1 cellular context compared by ENCODE assay signal in the genomic region with DNA sequence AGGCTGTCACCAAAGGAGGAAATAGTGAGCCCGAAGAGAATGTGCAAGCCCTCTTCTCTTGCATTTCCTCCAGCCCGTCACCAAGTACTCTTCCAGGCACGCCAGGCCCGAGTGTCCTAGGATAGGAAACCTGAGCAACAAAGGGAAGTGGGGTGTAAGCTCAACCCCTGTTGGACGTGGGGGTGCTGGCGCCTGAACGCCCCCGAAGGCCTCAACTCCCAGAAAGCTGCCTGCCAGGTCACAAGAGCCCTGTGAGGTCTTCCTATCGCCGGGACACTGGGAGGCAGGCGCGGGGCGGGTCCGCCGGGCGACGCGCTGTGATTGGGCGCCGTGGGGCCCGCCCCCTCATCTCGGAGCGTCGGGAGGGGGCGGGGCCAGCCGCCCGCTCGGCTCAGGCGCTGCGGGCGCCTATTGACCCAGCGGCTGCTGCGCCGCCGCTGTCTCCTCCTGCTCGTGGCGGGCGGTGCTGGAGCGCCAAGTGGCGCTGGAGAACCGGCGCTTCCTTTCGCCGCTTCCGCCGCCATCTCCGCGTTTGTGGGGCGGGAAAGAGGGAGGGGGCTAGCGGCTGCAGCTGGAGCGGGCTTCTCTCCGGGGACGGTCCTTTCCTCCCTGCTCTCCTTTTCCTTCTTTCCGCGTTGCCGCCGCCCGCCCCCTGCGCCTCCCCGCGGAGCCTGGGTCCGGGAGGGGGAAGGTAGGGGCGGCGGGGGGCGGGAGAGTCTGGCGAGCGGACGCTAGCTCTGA.
A peak's percentile ranks its signal among the peaks of the same experiment; 100 is the strongest.
TF ChIP-seq lines count a peak whose summit lies in the region.

No MANE protein-coding gene starts in this region.

TF ChIP-seq in HepG2, 621 proteins besides CTCF, POLR2A, EP300 and RAD21 (continued from another document and continues in another):
- TF ChIP-seq KLF11 (CRISPR knock-in tag; IDR thresholded peaks at IDR 0.05) (no peak; the same call in 1 of the 2 replicates), ZNF10 (CRISPR knock-in tag; IDR thresholded peaks at IDR 0.05; ENCODE audit: borderline replicate concordance, low read depth) (no peak), ZNF891 (CRISPR knock-in tag; IDR thresholded peaks at IDR 0.05) (no peak; the same call in none of the 2 replicates), NBN (conservative IDR thresholded peaks at IDR 0.05) (no peak), REXO4 (CRISPR knock-in tag; IDR thresholded peaks at IDR 0.05; ENCODE audit: borderline replicate concordance) (no peak), HNRNPH1 (optimal IDR thresholded peaks at IDR 0.05; ENCODE audit: low read depth, low read length) (no peak), HMGA1 (CRISPR knock-in tag; conservative IDR thresholded peaks at IDR 0.05) (no peak), ZNF572 (CRISPR knock-in tag; IDR thresholded peaks at IDR 0.05) (no peak), AGO2 (optimal IDR thresholded peaks at IDR 0.05; ENCODE audit: low read depth, low read length) (no peak), ZNF713 (CRISPR knock-in tag; IDR thresholded peaks at IDR 0.05) (peak; percentile 82; the same call in 1 of the 2 replicates), ZNF761 (CRISPR knock-in tag; conservative IDR thresholded peaks at IDR 0.05) (no peak), SMAD1 (CRISPR knock-in tag; IDR thresholded peaks at IDR 0.05; ENCODE audit: borderline replicate concordance, low read depth) (0 out of 2 replicates have a peak, but pooled peaks have one; percentile 24), ZNF44 (CRISPR knock-in tag; IDR thresholded peaks at IDR 0.05) (no peak), ZNF556 (CRISPR knock-in tag; IDR thresholded peaks at IDR 0.05; ENCODE audit: borderline replicate concordance) (peak; percentile 43; the same call in 1 of the 2 replicates), SRSF9 (IDR thresholded peaks at IDR 0.05; ENCODE audit: borderline replicate concordance, insufficient read depth, low read depth, low read length, poor library complexity, severe bottlenecking) (no peak), ZNF501 (CRISPR knock-in tag; IDR thresholded peaks at IDR 0.05) (peak; percentile 90), KLF9 (CRISPR knock-in tag; IDR thresholded peaks at IDR 0.05; ENCODE audit: low read depth) (0 out of 2 replicates have a peak, but pooled peaks have one; percentile 4), ARNT (IDR thresholded peaks at IDR 0.05) (no peak), RBM22 (optimal IDR thresholded peaks at IDR 0.05; ENCODE audit: low read length) (no peak), TBX2 (CRISPR knock-in tag; IDR thresholded peaks at IDR 0.05; ENCODE audit: borderline replicate concordance) (peak; percentile 50), ZNF564 (CRISPR knock-in tag; IDR thresholded peaks at IDR 0.05) (no peak), ZNF563 (CRISPR knock-in tag; IDR thresholded peaks at IDR 0.05) (no peak; the same call in 1 of the 2 replicates), SRY (CRISPR knock-in tag; IDR thresholded peaks at IDR 0.05) (no peak), FLYWCH1 (CRISPR knock-in tag; IDR thresholded peaks at IDR 0.05) (no peak), TAF1 (CRISPR knock-in tag; IDR thresholded peaks at IDR 0.05) (peak; percentile 84), DPF2 (CRISPR knock-in tag; IDR thresholded peaks at IDR 0.05; ENCODE audit: borderline replicate concordance, low read depth) (0 out of 2 replicates have a peak, but pooled peaks have one; percentile 12), RBM39 (IDR thresholded peaks at IDR 0.05; ENCODE audit: low read depth, low read length, poor library complexity, severe bottlenecking) (peak; percentile 11), RXRB (CRISPR knock-in tag; IDR thresholded peaks at IDR 0.05; ENCODE audit: borderline replicate concordance) (0 out of 2 replicates have a peak, but pooled peaks have one; percentile 6), RFX3 (CRISPR knock-in tag; IDR thresholded peaks at IDR 0.05) (no peak), ZBTB38 (CRISPR knock-in tag; IDR thresholded peaks at IDR 0.05) (no peak; the same call in 1 of the 2 replicates), SIN3B (IDR thresholded peaks at IDR 0.05; ENCODE audit: low read length) (no peak), MIER2 (CRISPR knock-in tag; IDR thresholded peaks at IDR 0.05) (no peak), TEAD2 (CRISPR knock-in tag; IDR thresholded peaks at IDR 0.05) (0 out of 2 replicates have a peak, but pooled peaks have one; percentile 41)
- TF ChIP-seq, protein P1, sequence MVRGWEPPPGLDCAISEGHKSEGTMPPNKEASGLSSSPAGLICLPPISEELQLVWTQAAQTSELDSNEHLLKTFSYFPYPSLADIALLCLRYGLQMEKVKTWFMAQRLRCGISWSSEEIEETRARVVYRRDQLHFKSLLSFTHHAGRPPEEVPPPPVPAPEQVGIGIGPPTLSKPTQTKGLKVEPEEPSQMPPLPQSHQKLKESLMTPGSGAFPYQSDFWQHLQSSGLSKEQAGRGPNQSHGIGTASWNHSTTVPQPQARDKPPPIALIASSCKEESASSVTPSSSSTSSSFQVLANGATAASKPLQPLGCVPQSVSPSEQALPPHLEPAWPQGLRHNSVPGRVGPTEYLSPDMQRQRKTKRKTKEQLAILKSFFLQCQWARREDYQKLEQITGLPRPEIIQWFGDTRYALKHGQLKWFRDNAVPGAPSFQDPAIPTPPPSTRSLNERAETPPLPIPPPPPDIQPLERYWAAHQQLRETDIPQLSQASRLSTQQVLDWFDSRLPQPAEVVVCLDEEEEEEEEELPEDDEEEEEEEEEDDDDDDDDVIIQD (CRISPR knock-in tag; IDR thresholded peaks at IDR 0.05; ENCODE audit: low read depth) = peak; percentile 21; the same call in 1 of the 2 replicates
- TF ChIP-seq, protein P2, sequence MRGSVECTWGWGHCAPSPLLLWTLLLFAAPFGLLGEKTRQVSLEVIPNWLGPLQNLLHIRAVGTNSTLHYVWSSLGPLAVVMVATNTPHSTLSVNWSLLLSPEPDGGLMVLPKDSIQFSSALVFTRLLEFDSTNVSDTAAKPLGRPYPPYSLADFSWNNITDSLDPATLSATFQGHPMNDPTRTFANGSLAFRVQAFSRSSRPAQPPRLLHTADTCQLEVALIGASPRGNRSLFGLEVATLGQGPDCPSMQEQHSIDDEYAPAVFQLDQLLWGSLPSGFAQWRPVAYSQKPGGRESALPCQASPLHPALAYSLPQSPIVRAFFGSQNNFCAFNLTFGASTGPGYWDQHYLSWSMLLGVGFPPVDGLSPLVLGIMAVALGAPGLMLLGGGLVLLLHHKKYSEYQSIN (CRISPR knock-in tag; IDR thresholded peaks at IDR 0.05; ENCODE audit: borderline replicate concordance) = no peak
- TF ChIP-seq, protein P3, sequence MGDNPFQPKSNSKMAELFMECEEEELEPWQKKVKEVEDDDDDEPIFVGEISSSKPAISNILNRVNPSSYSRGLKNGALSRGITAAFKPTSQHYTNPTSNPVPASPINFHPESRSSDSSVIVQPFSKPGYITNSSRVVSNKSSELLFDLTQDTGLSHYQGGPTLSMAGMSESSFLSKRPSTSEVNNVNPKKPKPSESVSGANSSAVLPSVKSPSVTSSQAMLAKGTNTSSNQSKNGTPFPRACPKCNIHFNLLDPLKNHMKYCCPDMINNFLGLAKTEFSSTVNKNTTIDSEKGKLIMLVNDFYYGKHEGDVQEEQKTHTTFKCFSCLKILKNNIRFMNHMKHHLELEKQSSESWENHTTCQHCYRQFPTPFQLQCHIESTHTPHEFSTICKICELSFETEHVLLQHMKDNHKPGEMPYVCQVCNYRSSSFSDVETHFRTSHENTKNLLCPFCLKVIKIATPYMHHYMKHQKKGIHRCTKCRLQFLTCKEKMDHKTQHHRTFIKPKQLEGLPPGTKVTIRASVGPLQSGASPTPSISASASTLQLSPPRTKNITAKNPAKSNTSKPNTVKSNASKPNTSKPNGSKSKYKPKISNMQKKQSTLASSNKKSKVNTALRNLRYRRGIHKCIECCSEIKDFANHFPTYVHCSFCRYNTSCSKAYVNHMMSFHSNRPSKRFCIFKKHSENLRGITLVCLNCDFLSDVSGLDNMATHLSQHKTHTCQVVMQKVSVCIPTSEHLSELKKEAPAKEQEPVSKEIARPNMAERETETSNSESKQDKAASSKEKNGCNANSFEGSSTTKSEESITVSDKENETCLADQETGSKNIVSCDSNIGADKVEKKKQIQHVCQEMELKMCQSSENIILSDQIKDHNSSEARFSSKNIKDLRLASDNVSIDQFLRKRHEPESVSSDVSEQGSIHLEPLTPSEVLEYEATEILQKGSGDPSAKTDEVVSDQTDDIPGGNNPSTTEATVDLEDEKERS (CRISPR knock-in tag; IDR thresholded peaks at IDR 0.05) = peak; percentile 19
- TF ChIP-seq, protein P4, sequence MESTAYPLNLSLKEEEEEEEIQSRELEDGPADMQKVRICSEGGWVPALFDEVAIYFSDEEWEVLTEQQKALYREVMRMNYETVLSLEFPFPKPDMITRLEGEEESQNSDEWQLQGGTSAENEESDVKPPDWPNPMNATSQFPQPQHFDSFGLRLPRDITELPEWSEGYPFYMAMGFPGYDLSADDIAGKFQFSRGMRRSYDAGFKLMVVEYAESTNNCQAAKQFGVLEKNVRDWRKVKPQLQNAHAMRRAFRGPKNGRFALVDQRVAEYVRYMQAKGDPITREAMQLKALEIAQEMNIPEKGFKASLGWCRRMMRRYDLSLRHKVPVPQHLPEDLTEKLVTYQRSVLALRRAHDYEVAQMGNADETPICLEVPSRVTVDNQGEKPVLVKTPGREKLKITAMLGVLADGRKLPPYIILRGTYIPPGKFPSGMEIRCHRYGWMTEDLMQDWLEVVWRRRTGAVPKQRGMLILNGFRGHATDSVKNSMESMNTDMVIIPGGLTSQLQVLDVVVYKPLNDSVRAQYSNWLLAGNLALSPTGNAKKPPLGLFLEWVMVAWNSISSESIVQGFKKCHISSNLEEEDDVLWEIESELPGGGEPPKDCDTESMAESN (CRISPR knock-in tag; conservative IDR thresholded peaks at IDR 0.05) = peak; percentile 57
- TF ChIP-seq, protein P5, sequence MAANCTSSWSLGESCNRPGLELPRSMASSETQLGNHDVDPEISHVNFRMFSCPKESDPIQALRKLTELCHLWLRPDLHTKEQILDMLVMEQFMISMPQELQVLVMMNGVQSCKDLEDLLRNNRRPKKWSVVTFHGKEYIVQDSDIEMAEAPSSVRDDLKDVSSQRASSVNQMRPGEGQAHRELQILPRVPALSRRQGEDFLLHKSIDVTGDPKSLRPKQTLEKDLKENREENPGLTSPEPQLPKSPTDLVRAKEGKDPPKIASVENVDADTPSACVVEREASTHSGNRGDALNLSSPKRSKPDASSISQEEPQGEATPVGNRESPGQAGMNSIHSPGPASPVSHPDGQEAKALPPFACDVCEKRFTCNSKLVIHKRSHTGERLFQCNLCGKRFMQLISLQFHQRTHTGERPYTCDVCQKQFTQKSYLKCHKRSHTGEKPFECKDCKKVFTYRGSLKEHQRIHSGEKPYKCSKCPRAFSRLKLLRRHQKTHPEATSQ (CRISPR knock-in tag; IDR thresholded peaks at IDR 0.05; ENCODE audit: borderline replicate concordance) = peak; percentile 45; the same call in 1 of the 2 replicates
- TF ChIP-seq, protein P6, sequence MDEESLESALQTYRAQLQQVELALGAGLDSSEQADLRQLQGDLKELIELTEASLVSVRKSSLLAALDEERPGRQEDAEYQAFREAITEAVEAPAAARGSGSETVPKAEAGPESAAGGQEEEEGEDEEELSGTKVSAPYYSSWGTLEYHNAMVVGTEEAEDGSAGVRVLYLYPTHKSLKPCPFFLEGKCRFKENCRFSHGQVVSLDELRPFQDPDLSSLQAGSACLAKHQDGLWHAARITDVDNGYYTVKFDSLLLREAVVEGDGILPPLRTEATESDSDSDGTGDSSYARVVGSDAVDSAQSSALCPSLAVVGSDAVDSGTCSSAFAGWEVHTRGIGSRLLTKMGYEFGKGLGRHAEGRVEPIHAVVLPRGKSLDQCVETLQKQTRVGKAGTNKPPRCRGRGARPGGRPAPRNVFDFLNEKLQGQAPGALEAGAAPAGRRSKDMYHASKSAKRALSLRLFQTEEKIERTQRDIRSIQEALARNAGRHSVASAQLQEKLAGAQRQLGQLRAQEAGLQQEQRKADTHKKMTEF (CRISPR knock-in tag; IDR thresholded peaks at IDR 0.05) = no peak; the same call in 1 of the 2 replicates
- TF ChIP-seq, protein P7, sequence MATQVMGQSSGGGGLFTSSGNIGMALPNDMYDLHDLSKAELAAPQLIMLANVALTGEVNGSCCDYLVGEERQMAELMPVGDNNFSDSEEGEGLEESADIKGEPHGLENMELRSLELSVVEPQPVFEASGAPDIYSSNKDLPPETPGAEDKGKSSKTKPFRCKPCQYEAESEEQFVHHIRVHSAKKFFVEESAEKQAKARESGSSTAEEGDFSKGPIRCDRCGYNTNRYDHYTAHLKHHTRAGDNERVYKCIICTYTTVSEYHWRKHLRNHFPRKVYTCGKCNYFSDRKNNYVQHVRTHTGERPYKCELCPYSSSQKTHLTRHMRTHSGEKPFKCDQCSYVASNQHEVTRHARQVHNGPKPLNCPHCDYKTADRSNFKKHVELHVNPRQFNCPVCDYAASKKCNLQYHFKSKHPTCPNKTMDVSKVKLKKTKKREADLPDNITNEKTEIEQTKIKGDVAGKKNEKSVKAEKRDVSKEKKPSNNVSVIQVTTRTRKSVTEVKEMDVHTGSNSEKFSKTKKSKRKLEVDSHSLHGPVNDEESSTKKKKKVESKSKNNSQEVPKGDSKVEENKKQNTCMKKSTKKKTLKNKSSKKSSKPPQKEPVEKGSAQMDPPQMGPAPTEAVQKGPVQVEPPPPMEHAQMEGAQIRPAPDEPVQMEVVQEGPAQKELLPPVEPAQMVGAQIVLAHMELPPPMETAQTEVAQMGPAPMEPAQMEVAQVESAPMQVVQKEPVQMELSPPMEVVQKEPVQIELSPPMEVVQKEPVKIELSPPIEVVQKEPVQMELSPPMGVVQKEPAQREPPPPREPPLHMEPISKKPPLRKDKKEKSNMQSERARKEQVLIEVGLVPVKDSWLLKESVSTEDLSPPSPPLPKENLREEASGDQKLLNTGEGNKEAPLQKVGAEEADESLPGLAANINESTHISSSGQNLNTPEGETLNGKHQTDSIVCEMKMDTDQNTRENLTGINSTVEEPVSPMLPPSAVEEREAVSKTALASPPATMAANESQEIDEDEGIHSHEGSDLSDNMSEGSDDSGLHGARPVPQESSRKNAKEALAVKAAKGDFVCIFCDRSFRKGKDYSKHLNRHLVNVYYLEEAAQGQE (IDR thresholded peaks at IDR 0.05; ENCODE audit: borderline replicate concordance in 1 of 2, low read depth in 1 of 2, low read length in 2 of 2) = no peak
- TF ChIP-seq, protein P8, sequence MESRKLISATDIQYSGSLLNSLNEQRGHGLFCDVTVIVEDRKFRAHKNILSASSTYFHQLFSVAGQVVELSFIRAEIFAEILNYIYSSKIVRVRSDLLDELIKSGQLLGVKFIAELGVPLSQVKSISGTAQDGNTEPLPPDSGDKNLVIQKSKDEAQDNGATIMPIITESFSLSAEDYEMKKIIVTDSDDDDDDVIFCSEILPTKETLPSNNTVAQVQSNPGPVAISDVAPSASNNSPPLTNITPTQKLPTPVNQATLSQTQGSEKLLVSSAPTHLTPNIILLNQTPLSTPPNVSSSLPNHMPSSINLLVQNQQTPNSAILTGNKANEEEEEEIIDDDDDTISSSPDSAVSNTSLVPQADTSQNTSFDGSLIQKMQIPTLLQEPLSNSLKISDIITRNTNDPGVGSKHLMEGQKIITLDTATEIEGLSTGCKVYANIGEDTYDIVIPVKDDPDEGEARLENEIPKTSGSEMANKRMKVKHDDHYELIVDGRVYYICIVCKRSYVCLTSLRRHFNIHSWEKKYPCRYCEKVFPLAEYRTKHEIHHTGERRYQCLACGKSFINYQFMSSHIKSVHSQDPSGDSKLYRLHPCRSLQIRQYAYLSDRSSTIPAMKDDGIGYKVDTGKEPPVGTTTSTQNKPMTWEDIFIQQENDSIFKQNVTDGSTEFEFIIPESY (CRISPR knock-in tag; IDR thresholded peaks at IDR 0.05) = peak; percentile 22; the same call in 1 of the 2 replicates
- TF ChIP-seq, protein P9, sequence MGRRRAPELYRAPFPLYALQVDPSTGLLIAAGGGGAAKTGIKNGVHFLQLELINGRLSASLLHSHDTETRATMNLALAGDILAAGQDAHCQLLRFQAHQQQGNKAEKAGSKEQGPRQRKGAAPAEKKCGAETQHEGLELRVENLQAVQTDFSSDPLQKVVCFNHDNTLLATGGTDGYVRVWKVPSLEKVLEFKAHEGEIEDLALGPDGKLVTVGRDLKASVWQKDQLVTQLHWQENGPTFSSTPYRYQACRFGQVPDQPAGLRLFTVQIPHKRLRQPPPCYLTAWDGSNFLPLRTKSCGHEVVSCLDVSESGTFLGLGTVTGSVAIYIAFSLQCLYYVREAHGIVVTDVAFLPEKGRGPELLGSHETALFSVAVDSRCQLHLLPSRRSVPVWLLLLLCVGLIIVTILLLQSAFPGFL (CRISPR knock-in tag; IDR thresholded peaks at IDR 0.05) = no peak
